In the genomic region with DNA sequence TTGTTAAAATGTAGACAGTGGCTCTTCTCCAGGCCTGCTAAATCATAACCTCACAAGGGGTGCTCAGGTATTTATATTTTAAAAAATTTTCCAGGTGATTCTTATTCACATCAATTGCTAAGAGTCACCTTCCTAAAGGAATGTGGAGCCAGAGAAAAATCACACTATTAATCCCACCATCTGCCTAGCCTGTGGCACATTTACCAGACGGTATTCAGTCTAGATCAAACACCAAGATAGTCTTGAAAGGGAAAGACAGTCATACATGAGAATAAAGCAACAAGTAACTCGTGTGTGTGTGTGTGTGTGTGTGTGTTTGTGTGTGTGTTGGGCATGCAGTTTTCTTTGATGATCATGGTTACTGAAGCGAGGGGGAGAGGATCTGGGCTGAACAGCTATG, we compare ENCODE assay signal across 25 cellular contexts. TPM values are rescaled to one million over a fixed set of nuclear protein-coding genes. Genes with fewer than 3 reads are reported as not detected.
"Had no signal": no experiment of that assay in that cellular context is flagged by ENCODE, and none has a peak within 500 bp of the region (broad histone marks: within the 10 kb centered on the region; RNA-seq: fewer than 3 reads in every experiment).

No MANE protein-coding gene starts in this region.

- H3K4me3 ChIP-seq: ovary, psoas muscle, right lobe of liver, sigmoid colon, thoracic aorta, thyroid gland, tibial nerve, upper lobe of right lung, uterus had no signal

- FAIRE-seq: small intestine had no signal

- H3K36me3 ChIP-seq: ovary, right lobe of liver, sigmoid colon, thoracic aorta, thyroid gland, tibial nerve, upper lobe of right lung, uterus had no signal

- H3K4me1 ChIP-seq: parathyroid adenoma, upper lobe of right lung, uterus had no signal

- H3K27ac ChIP-seq: ovary, parathyroid adenoma, psoas muscle, right lobe of liver, sigmoid colon, thoracic aorta, thyroid gland, tibial nerve, upper lobe of right lung, uterus had no signal

- H3K9me3 ChIP-seq: ovary, psoas muscle, right lobe of liver, sigmoid colon, thoracic aorta, thyroid gland, tibial nerve, upper lobe of right lung, uterus had no signal

- H3K79me2 ChIP-seq: parathyroid adenoma had no signal

- H3K27me3 ChIP-seq: ovary, right lobe of liver, sigmoid colon, thyroid gland, tibial nerve, upper lobe of right lung, uterus had no signal

- H3K9ac ChIP-seq: parathyroid adenoma had no signal

- DNase-seq: naive B cell; naive thymus-derived CD8-positive, alpha-beta T cell; nephron progenitor cell; occipital lobe; ovary; posterior cingulate gyrus; psoas muscle; right cardiac atrium; right lobe of liver; sigmoid colon; small intestine; stimulated activated CD4-positive, alpha-beta T cell treated with anti-CD3 and anti-CD28 coated beads, Interleukin-1b, Interleukin-23, amount 100 ng/mL, for 48 hours; stimulated activated CD4-positive, alpha-beta T cell treated with anti-CD3 and anti-CD28 coated beads, Interleukin-4, amount 100 ng/mL, for 1 hour; stimulated activated CD4-positive, alpha-beta T cell treated with anti-CD3 and anti-CD28 coated beads, Interleukin-4, amount 100 ng/mL, for 4 hours; stimulated activated CD8-positive, alpha-beta memory T cell treated with anti-CD3 and anti-CD28 coated beads, Interleukin-4, amount 100 ng/mL, for 48 hours; stimulated activated naive CD4-positive, alpha-beta T cell; stimulated activated naive CD8-positive, alpha-beta T cell treated with anti-CD3 and anti-CD28 coated beads, Interleukin-15, amount 100 ng/mL, for 72 hours; stimulated activated naive CD8-positive, alpha-beta T cell treated with anti-CD3 and anti-CD28 coated beads, Interleukin-15, Interleukin-2, amounts not matched to agents 100 U/mL and 50 U/mL, for 24 hours; substantia nigra; thyroid gland; upper lobe of right lung; uterus had no signal

- H2AFZ ChIP-seq: parathyroid adenoma had no signal

RNA-seq across cellular contexts. Expression of gene DPT, which starts 2.2 kb away (rescaled TPM):
- polyA plus RNA-seq: naive thymus-derived CD8-positive, alpha-beta T cell had no signal
